9 cellular contexts compared by ENCODE assay signal in genomic region chr2:215434447-215435260, GRCh38. TPM values are rescaled to one million over a fixed set of nuclear protein-coding genes. Genes with fewer than 3 reads are reported as not detected.
A peak's percentile ranks its signal among the peaks of the same experiment; 100 is the strongest.
DNase-seq lines count a peak whose midpoint lies in the region; TF ChIP-seq lines count a peak whose summit lies in the region.
"Had no signal": no experiment of that assay in that cellular context is flagged by ENCODE, and none has a peak within 500 bp of the region (broad histone marks: within the 10 kb centered on the region; RNA-seq: fewer than 3 reads in every experiment).

No MANE protein-coding gene starts in this region.

- H3K9ac ChIP-seq in HUES6 (ENCODE audit: low read length) (peak overlapping the region; percentile 76), mucosa of stomach (ENCODE audit: low read length) (peak overlapping the region; percentile 61)

- H3K4me3 ChIP-seq in A673 (ENCODE audit: low read depth, low read length, poor library complexity, severe bottlenecking) (peak overlapping the region; percentile 88), HUES6 (ENCODE audit: low read depth, low read length) (peak overlapping the region; percentile 67), choroid plexus epithelial cell (ENCODE audit: low read depth, low read length) (peak overlapping the region; percentile 77), mucosa of stomach (ENCODE audit: low read length) (peak overlapping the region; percentile 56)

- H3K36me3 ChIP-seq in A673 (ENCODE audit: insufficient read depth, low read length, poor library complexity, severe bottlenecking) = peaks cover 51% of the 10 kb centered on the region
- H3K36me3 ChIP-seq in HUES6 (ENCODE audit: control insufficient read depth, insufficient read depth, low read length) = peaks cover 36% of the 10 kb centered on the region
- no peaks in the 10 kb centered on the region for H3K36me3 ChIP-seq in mucosa of stomach (ENCODE audit: control insufficient read depth, insufficient read depth, low read length)

- CTCF ChIA-PET in A673 (lab: Charles Lee) = interaction anchor here (0.6 kb wide), 1 partner anchor 138 kb away, joined by 8 read pairs; no protein-coding TSS in a partner anchor

- DNase-seq in A673 (ENCODE audit: low spot score) (no peak), choroid plexus epithelial cell (ENCODE audit: low read depth) (peak; percentile 63), SHP77 (lab: John Stamatoyannopoulos, UW) (no peak), DMS79 treated with DMSO at 0.1 percent for 48 hours (lab: John Stamatoyannopoulos, UW) (no peak), KG1 (lab: John Stamatoyannopoulos, UW) (no peak), posterior cingulate gyrus (no peak)

- H3K9me3 ChIP-seq in A673 (ENCODE audit: low read depth, low read length, poor library complexity, severe bottlenecking) (no peaks in the 10 kb centered on the region), HUES6 (ENCODE audit: control insufficient read depth, insufficient read depth, low read depth, low read length) (no peaks in the 10 kb centered on the region), mucosa of stomach (ENCODE audit: control insufficient read depth, low read length) (no peaks in the 10 kb centered on the region)
- H3K9me3 ChIP-seq: body of pancreas had no signal

- intact Hi-C loops in A673 (cut with micrococcal nuclease; ENCODE audit: unreplicated experiment) (loop anchor here (1.0 to 5.0 kb wide), 2 partner anchors 102 to 353 kb away; no protein-coding TSS in a partner anchor), posterior cingulate gyrus (cut with DNase I) (no loop called here)

- H3K27ac ChIP-seq in A673 (ENCODE audit: low read depth, low read length, poor library complexity, severe bottlenecking) = peak overlapping the region; percentile 89
- H3K27ac ChIP-seq in HUES6 (ENCODE audit: low read depth, low read length) = no peak overlapping the region

- TSS peak; percentile 59 for BruUV-seq in A673 (replicated peaks; lab: Mats Ljungman, UMichigan)

- H3K27me3 ChIP-seq in A673 (replicated peaks; ENCODE audit: insufficient read depth, low read depth, low read length, poor library complexity) (no peaks in the 10 kb centered on the region), HUES6 (ENCODE audit: control insufficient read depth, insufficient read depth, low read length) (no peaks in the 10 kb centered on the region), mucosa of stomach (ENCODE audit: control insufficient read depth, insufficient read depth, low read length) (peaks cover 33% of the 10 kb centered on the region)
- H3K27me3 ChIP-seq: body of pancreas had no signal

- peaks cover 32% of the 10 kb centered on the region for H3K4me1 ChIP-seq in A673 (ENCODE audit: insufficient read depth, low read length, poor library complexity, severe bottlenecking)
- peaks cover 14% of the 10 kb centered on the region for H3K4me1 ChIP-seq in HUES6 (ENCODE audit: control insufficient read depth, insufficient read depth, low read length)
- peaks cover 17% of the 10 kb centered on the region for H3K4me1 ChIP-seq in mucosa of stomach (ENCODE audit: control insufficient read depth, insufficient read depth, low read length)

- no peak for TF ChIP-seq CTCF in A673 (conservative IDR thresholded peaks at IDR 0.05; ENCODE audit: low read depth, low read length)
- no peak for TF ChIP-seq CTCF in choroid plexus epithelial cell (conservative IDR thresholded peaks at IDR 0.05; ENCODE audit: low read depth, low read length)

- POLR2A ChIA-PET in A673 (lab: Charles Lee; ENCODE audit: low non-redundant PET) = no interaction called here

RNA-seq across cellular contexts. Expression of gene FN1, which starts 1.2 kb away (rescaled TPM):
- total RNA-seq in A673 (2021) = 1,570 and 2,058 TPM in 2 replicates
